In genomic region chr15:68553994-68554715, GRCh38 we compare ENCODE assay signal across 8 cellular contexts.
A peak's percentile ranks its signal among the peaks of the same experiment; 100 is the strongest.
DNase-seq lines count a peak whose midpoint lies in the region; ATAC-seq and TF ChIP-seq lines count a peak whose summit lies in the region.

No MANE protein-coding gene starts in this region.

- intact Hi-C loops in posterior cingulate gyrus (cut with DNase I) = loop anchor here (5.0 kb wide), 2 partner anchors 247 to 273 kb away; no protein-coding TSS in a partner anchor

- ATAC-seq in HG03196 (IDR thresholded peaks at IDR 0.05; ENCODE audit: unreplicated experiment) = no peak
- no peak for ATAC-seq in HG02970 (IDR thresholded peaks at IDR 0.05; ENCODE audit: low FRiP score, unreplicated experiment)

- peak; percentile 81 for TF ChIP-seq CTCF in LNCAP (IDR thresholded peaks at IDR 0.05)

- DNase-seq in DMS153 treated with DMSO at 0.1 percent for 48 hours (lab: John Stamatoyannopoulos, UW; ENCODE audit: unreplicated experiment) (peak; percentile 24), SHP77 (lab: John Stamatoyannopoulos, UW) (peak; percentile 45 to 59), globus pallidus (ENCODE audit: low spot score) (peak; percentile 68), posterior cingulate gyrus (peak in 7 of 10 donors; percentile 24 to 87 (median 79))
- peak; percentile 81 for DNase-seq in activated effector memory CD4-positive, alpha-beta T cell treated with anti-CD3 and anti-CD28 coated beads, Interleukin-2, amount 50 U/mL, for 16 hours

Comparison
In these comparisons a context has a peak if more than half of its experiments do, and no peak if none do; other contexts are left out.
1. DNase-seq: peak in every context shown above with its lines; median percentile 81 in activated effector memory CD4-positive, alpha-beta T cell treated with anti-CD3 and anti-CD28 coated beads, Interleukin-2, amount 50 U/mL, for 16 hours; 79 in posterior cingulate gyrus; 68 in globus pallidus; 52 in SHP77; 24 in DMS153 treated with DMSO at 0.1 percent for 48 hours.